21 cellular contexts compared by ENCODE assay signal in genomic region chr13:66895780-66896179, GRCh38.
"Had no signal": no experiment of that assay in that cellular context is flagged by ENCODE, and none has a peak within 500 bp of the region (broad histone marks: within the 10 kb centered on the region; RNA-seq: fewer than 3 reads in every experiment).

No MANE protein-coding gene starts in this region.

- H3K36me3 Mint-ChIP-seq: activated naive CD8-positive, alpha-beta T cell had no signal

- DNase-seq: activated B cell treated with CpG ODN at 0.5 μM for 24 hours; activated CD4-positive, alpha-beta T cell treated with anti-CD3 and anti-CD28 coated beads for 36 hours; activated CD4-positive, alpha-beta T cell treated with anti-CD3 and anti-CD28 coated beads, Interleukin-2, amount 50 U/mL, for 4 hours; activated CD8-positive, alpha-beta memory T cell treated with anti-CD3 and anti-CD28 coated beads for 24 hours; activated CD8-positive, alpha-beta memory T cell treated with anti-CD3 and anti-CD28 coated beads, Interleukin-2, amount 50 U/mL, for 4 hours; activated naive CD4-positive, alpha-beta T cell; activated T-cell treated with anti-CD3 and anti-CD28 coated beads, Interleukin-2, amount 50 U/mL, for 24 hours; effector memory CD4-positive, alpha-beta T cell; hippocampal formation; left ventricle myocardium inferior; midbrain; stimulated activated CD4-positive, alpha-beta T cell treated with anti-CD3 and anti-CD28 coated beads, Interleukin-2, amount 100 ng/mL, for 48 hours; stimulated activated CD8-positive, alpha-beta memory T cell treated with anti-CD3 and anti-CD28 coated beads, Interleukin-4, amount 100 ng/mL, for 48 hours; stimulated activated naive CD4-positive, alpha-beta T cell; testis; trophoblast cell had no signal

- H3K4me3 Mint-ChIP-seq: activated B cell treated with CpG ODN at 0.5 μM for 24 hours; activated CD4-positive, alpha-beta T cell treated with anti-CD3 and anti-CD28 coated beads for 36 hours; activated naive CD8-positive, alpha-beta T cell; activated T-cell treated with anti-CD3 and anti-CD28 coated beads, Interleukin-2, amount 50 U/mL, for 24 hours; activated T-helper 17 cell treated with anti-CD3 and anti-CD28 coated beads, Interleukin-2, amount 50 U/mL, for 72 hours; central memory CD8-positive, alpha-beta T cell; T-helper 2 cell treated with Interferon-gamma antibody and Interleukin-4, amounts not matched to agents 5 μg/mL and 100 μg/mL, for 36 hours had no signal

- H3K4me1 ChIP-seq: left ventricle myocardium inferior, testis, vagina had no signal

- H3K27ac ChIP-seq: left ventricle myocardium inferior, testis, vagina had no signal

- H3K4me1 Mint-ChIP-seq: activated B cell treated with CpG ODN at 0.5 μM for 24 hours; activated CD4-positive, alpha-beta T cell treated with anti-CD3 and anti-CD28 coated beads for 36 hours; activated T-helper 17 cell treated with anti-CD3 and anti-CD28 coated beads, Interleukin-2, amount 50 U/mL, for 72 hours; central memory CD8-positive, alpha-beta T cell had no signal

- H3K9me3 Mint-ChIP-seq: activated B cell treated with CpG ODN at 0.5 μM for 24 hours; T-helper 2 cell treated with Interferon-gamma antibody and Interleukin-4, amounts not matched to agents 5 μg/mL and 100 μg/mL, for 36 hours had no signal

- H3K27me3 ChIP-seq: testis, vagina had no signal

- H3K27ac Mint-ChIP-seq: activated B cell treated with CpG ODN at 0.5 μM for 24 hours; activated CD4-positive, alpha-beta T cell treated with anti-CD3 and anti-CD28 coated beads for 36 hours; activated naive CD8-positive, alpha-beta T cell; activated T-cell treated with anti-CD3 and anti-CD28 coated beads, Interleukin-2, amount 50 U/mL, for 24 hours; activated T-helper 17 cell treated with anti-CD3 and anti-CD28 coated beads, Interleukin-2, amount 50 U/mL, for 72 hours; T-helper 2 cell treated with Interferon-gamma antibody and Interleukin-4, amounts not matched to agents 5 μg/mL and 100 μg/mL, for 36 hours had no signal

- H3K27me3 Mint-ChIP-seq: activated B cell treated with CpG ODN at 0.5 μM for 24 hours; activated CD4-positive, alpha-beta T cell treated with anti-CD3 and anti-CD28 coated beads for 36 hours; activated naive CD8-positive, alpha-beta T cell; activated T-cell treated with anti-CD3 and anti-CD28 coated beads, Interleukin-2, amount 50 U/mL, for 24 hours; activated T-helper 17 cell treated with anti-CD3 and anti-CD28 coated beads, Interleukin-2, amount 50 U/mL, for 72 hours; central memory CD8-positive, alpha-beta T cell had no signal

- H3K9me3 ChIP-seq: testis, vagina had no signal

- H3K4me3 ChIP-seq: left ventricle myocardium inferior, testis, vagina had no signal

- H3K36me3 ChIP-seq: left ventricle myocardium inferior, vagina had no signal
